ENCODE assay signal across 8 cellular contexts in genomic region chr17:29579866-29580771, GRCh38. TPM values are rescaled to one million over a fixed set of nuclear protein-coding genes. Genes with fewer than 3 reads are reported as not detected.
A peak's percentile ranks its signal among the peaks of the same experiment; 100 is the strongest.
DNase-seq lines count a peak whose midpoint lies in the region; ATAC-seq lines count a peak whose summit lies in the region.

No MANE protein-coding gene starts in this region.

- intact Hi-C loops in activated naive CD4-positive, alpha-beta T cell treated with anti-CD3 and anti-CD28 coated beads for 36 hours (cut with micrococcal nuclease) = loop anchor here (1.0 kb wide), 7 partner anchors 11 to 513 kb away; partner anchors contain the start of gene SSH2
- intact Hi-C loops in posterior cingulate gyrus (cut with DNase I) = loop anchor here (1.0 kb wide), 2 partner anchors 11 to 33 kb away; no protein-coding TSS in a partner anchor
- intact Hi-C loops in aorta (cut with DNase I) = loop anchor here in 1 of 2 donors (5.0 kb wide), 2 partner anchors 197 to 352 kb away; partner anchors contain the start of gene SSH2

- peak; percentile 86 for ATAC-seq in aorta (ENCODE audit: low FRiP score)

- no peaks in the 10 kb centered on the region for H3K4me1 ChIP-seq in aorta (ENCODE audit: control insufficient read depth in 1 of 2, insufficient read depth in 2 of 2, low read length in 2 of 2)

- H3K4me3 Mint-ChIP-seq in activated naive CD4-positive, alpha-beta T cell treated with anti-CD3 and anti-CD28 coated beads for 36 hours = no peak overlapping the region

- peak overlapping the region; percentile 77 for H3K27ac Mint-ChIP-seq in activated naive CD4-positive, alpha-beta T cell treated with anti-CD3 and anti-CD28 coated beads for 36 hours

- CTCF ChIA-PET in activated naive CD4-positive, alpha-beta T cell treated with anti-CD3 and anti-CD28 coated beads for 36 hours (lab: Charles Lee) = interaction anchor here (0.6 to 7.7 kb wide), 16 partner anchors 8 to 351 kb away, joined by 3 to 56 read pairs (median 3); partner anchors contain the start of genes ANKRD13B and TP53I13

- 53 to 57% methylated on average over 15 of the region's 15 CpGs for WGBS in aorta, 2 donors

- H3K36me3 ChIP-seq in MG63 (peaks cover 79% of the 10 kb centered on the region), aorta (ENCODE audit: control insufficient read depth in 1 of 2, insufficient read depth in 2 of 2, low read length in 1 of 2) (no peaks in the 10 kb centered on the region)

- H3K9me3 Mint-ChIP-seq in activated naive CD4-positive, alpha-beta T cell treated with anti-CD3 and anti-CD28 coated beads for 36 hours = peaks cover 2% of the 10 kb centered on the region

- DNase-seq in EH (ENCODE audit: low read depth) = peak; percentile 82
- peak; percentile 79 for DNase-seq in H4 (ENCODE audit: low spot score)
- peak; percentile 77 for DNase-seq in MG63
- peak; percentile 84 for DNase-seq in SK-N-DZ (ENCODE audit: low spot score)
- peak; percentile 96 for DNase-seq in activated naive CD4-positive, alpha-beta T cell treated with anti-CD3 and anti-CD28 coated beads for 36 hours
- peak; percentile 45 for DNase-seq in glomerular endothelial cell (ENCODE audit: extremely low read depth, low read depth, low spot score)
- peak; percentile 83 to 98 (median 93) for DNase-seq in posterior cingulate gyrus
- peak; percentile 89 to 96 for DNase-seq in aorta

- peaks cover 24% of the 10 kb centered on the region for H3K4me1 Mint-ChIP-seq in activated naive CD4-positive, alpha-beta T cell treated with anti-CD3 and anti-CD28 coated beads for 36 hours (ENCODE audit: low read depth)

- peaks cover 26% of the 10 kb centered on the region for H3K36me3 Mint-ChIP-seq in activated naive CD4-positive, alpha-beta T cell treated with anti-CD3 and anti-CD28 coated beads for 36 hours (ENCODE audit: low read depth)

- H3K27ac ChIP-seq in aorta (ENCODE audit: low read depth in 1 of 2, low read length in 2 of 2) = no peak overlapping the region

- no peaks in the 10 kb centered on the region for H3K27me3 ChIP-seq in MG63
- H3K27me3 ChIP-seq in aorta (ENCODE audit: control insufficient read depth in 1 of 2, insufficient read depth in 2 of 2, low read length in 1 of 2) = no peaks in the 10 kb centered on the region

- H3K27me3 Mint-ChIP-seq in activated naive CD4-positive, alpha-beta T cell treated with anti-CD3 and anti-CD28 coated beads for 36 hours (ENCODE audit: low read depth) = no peaks in the 10 kb centered on the region

- no peaks in the 10 kb centered on the region for H3K9me3 ChIP-seq in MG63
- H3K9me3 ChIP-seq in aorta (ENCODE audit: control insufficient read depth, low read length) = no peaks in the 10 kb centered on the region

- H3K4me3 ChIP-seq in MG63 (no peak overlapping the region), aorta (ENCODE audit: low read length in 2 of 2) (no peak overlapping the region)

RNA-seq across cellular contexts. Expression of gene GIT1, which starts 9.3 kb away (rescaled TPM):
- total RNA-seq in H4 (2014; rRNA removed; shearing (Covaris generic)) = 10.8 and 11.7 TPM in 2 replicates
- 17.1 and 36.4 TPM in 2 replicates for total RNA-seq in MG63 (2014; rRNA removed; shearing (Covaris generic); ENCODE audit: low replicate concordance)
- 61.7 and 67.9 TPM in 2 replicates for polyA plus RNA-seq in SK-N-DZ (2014; cell fraction: cytosol; rRNA removed)
- 87.2 and 119 TPM in 2 replicates for polyA plus RNA-seq in SK-N-DZ (2014; cell fraction: nucleus; rRNA removed)
- 10 to 100 TPM; 35.5 to 37.5 TPM for total RNA-seq in activated naive CD4-positive, alpha-beta T cell treated with anti-CD3 and anti-CD28 coated beads for 36 hours
- total RNA-seq in glomerular endothelial cell (56.4 and 67.1 TPM in 2 replicates), aorta (10 to 100 TPM; 38.5 to 47.0 TPM)
- polyA plus RNA-seq in aorta = 10 to 100 TPM in 1 of 2 donors, 1 to 10 TPM in 1; 8.1 to 27.6 TPM

RNA-seq across cellular contexts. Expression of gene TP53I13, which starts 11.6 kb away (rescaled TPM):
- 16.0 and 23.3 TPM in 2 replicates for total RNA-seq in H4 (2014; rRNA removed; shearing (Covaris generic))
- total RNA-seq in MG63 (2014; rRNA removed; shearing (Covaris generic); ENCODE audit: low replicate concordance) = 28.6 and 48.8 TPM in 2 replicates
- 111 and 124 TPM in 2 replicates for polyA plus RNA-seq in SK-N-DZ (2014; cell fraction: cytosol; rRNA removed)
- polyA plus RNA-seq in SK-N-DZ (2014; cell fraction: nucleus; rRNA removed) = 452 and 459 TPM in 2 replicates
- total RNA-seq in activated naive CD4-positive, alpha-beta T cell treated with anti-CD3 and anti-CD28 coated beads for 36 hours = 10 to 100 TPM; 30.9 to 37.2 TPM
- 39.3 and 52.2 TPM in 2 replicates for total RNA-seq in glomerular endothelial cell
- total RNA-seq in aorta = 10 to 100 TPM; 31.7 to 34.4 TPM
- 100 to 1,000 TPM in 1 of 2 donors, 10 to 100 TPM in 1; 18.4 to 122 TPM for polyA plus RNA-seq in aorta

RNA-seq across cellular contexts. Expression of gene ANKRD13B, which starts 12.8 kb away (rescaled TPM):
- total RNA-seq in H4 (2014; rRNA removed; shearing (Covaris generic)) = 2.9 and 3.8 TPM in 2 replicates
- total RNA-seq in MG63 (2014; rRNA removed; shearing (Covaris generic); ENCODE audit: low replicate concordance) = 12.1 and 15.7 TPM in 2 replicates
- polyA plus RNA-seq in SK-N-DZ (2014; cell fraction: cytosol; rRNA removed) = 116 and 120 TPM in 2 replicates
- 565 and 650 TPM in 2 replicates for polyA plus RNA-seq in SK-N-DZ (2014; cell fraction: nucleus; rRNA removed)
- total RNA-seq in activated naive CD4-positive, alpha-beta T cell treated with anti-CD3 and anti-CD28 coated beads for 36 hours = 10 to 100 TPM; 14.1 to 14.6 TPM
- total RNA-seq in glomerular endothelial cell = 16.6 and 27.8 TPM in 2 replicates
- 10 to 100 TPM in 1 of 2 donors, 1 to 10 TPM in 1; 5.7 to 19.7 TPM for total RNA-seq in aorta
- polyA plus RNA-seq in aorta = 10 to 100 TPM in 1 of 2 donors, under 1 TPM in 1; 0.88 to 10.1 TPM

RNA-seq across cellular contexts. Expression of gene ABHD15, which starts 13.3 kb away (rescaled TPM):
- total RNA-seq in H4 (2014; rRNA removed; shearing (Covaris generic)) = 6.2 and 8.6 TPM in 2 replicates
- total RNA-seq in MG63 (2014; rRNA removed; shearing (Covaris generic); ENCODE audit: low replicate concordance) = 7.8 and 8.9 TPM in 2 replicates
- 8.3 and 9.6 TPM in 2 replicates for polyA plus RNA-seq in SK-N-DZ (2014; cell fraction: cytosol; rRNA removed)
- 3.5 and 6.9 TPM in 2 replicates for polyA plus RNA-seq in SK-N-DZ (2014; cell fraction: nucleus; rRNA removed)
- total RNA-seq in activated naive CD4-positive, alpha-beta T cell treated with anti-CD3 and anti-CD28 coated beads for 36 hours = 1 to 10 TPM; 3.7 to 4.0 TPM
- total RNA-seq in glomerular endothelial cell (7.0 and 9.0 TPM in 2 replicates), aorta (1 to 10 TPM; 6.2 to 9.8 TPM)
- polyA plus RNA-seq in aorta = 1 to 10 TPM; 2.8 to 3.0 TPM

RNA-seq across cellular contexts. Expression of gene CORO6, which starts 42.6 kb away (rescaled TPM):
- total RNA-seq in H4 (2014; rRNA removed; shearing (Covaris generic)) = 0.14 and 1.2 TPM in 2 replicates
- total RNA-seq in MG63 (2014; rRNA removed; shearing (Covaris generic); ENCODE audit: low replicate concordance) = 1.2 TPM in 1 of 2 replicates, not detected in the other
- 7.0 and 10.3 TPM in 2 replicates for polyA plus RNA-seq in SK-N-DZ (2014; cell fraction: cytosol; rRNA removed)
- 186 and 308 TPM in 2 replicates for polyA plus RNA-seq in SK-N-DZ (2014; cell fraction: nucleus; rRNA removed)
- total RNA-seq in activated naive CD4-positive, alpha-beta T cell treated with anti-CD3 and anti-CD28 coated beads for 36 hours = 10 to 100 TPM; 24.8 to 27.3 TPM
- total RNA-seq in glomerular endothelial cell = 2.7 and 13.0 TPM in 2 replicates
- total RNA-seq in aorta = 10 to 100 TPM in 1 of 2 donors, 1 to 10 TPM in 1; 9.9 to 12.3 TPM
- polyA plus RNA-seq in aorta = 10 to 100 TPM in 1 of 2 donors, 1 to 10 TPM in 1; 2.9 to 51.6 TPM

Comparison
In these comparisons a context has a peak if more than half of its experiments do, and no peak if none do; other contexts are left out.
1. DNase-seq: peak in every context shown above with its lines; median percentile 96 in activated naive CD4-positive, alpha-beta T cell treated with anti-CD3 and anti-CD28 coated beads for 36 hours; 93 in posterior cingulate gyrus; 92 in aorta; 84 in SK-N-DZ; 82 in EH; 79 in H4; 77 in MG63; 45 in glomerular endothelial cell.